In genomic region chr15:56608140-56608778, GRCh38 we compare ENCODE assay signal across 9 cellular contexts.
DNase-seq lines count a peak whose midpoint lies in the region; ATAC-seq and TF ChIP-seq lines count a peak whose summit lies in the region.
"Had no signal": no experiment of that assay in that cellular context is flagged by ENCODE, and none has a peak within 500 bp of the region (broad histone marks: within the 10 kb centered on the region; RNA-seq: fewer than 3 reads in every experiment).

No MANE protein-coding gene starts in this region.

- DNase-seq in GM06990 (ENCODE audit: extremely low read depth, insufficient read length) (peak; percentile 44), progenitor cell of endocrine pancreas (ENCODE audit: low spot score, unreplicated experiment) (no peak), NOMO-1 treated with dmso at 0.1 percent for 144 hours (lab: John Stamatoyannopoulos, UW; ENCODE audit: unreplicated experiment) (no peak), endodermal cell (no peak), NK-92 (lab: John Stamatoyannopoulos, UW; ENCODE audit: unreplicated experiment) (no peak)
- DNase-seq: SK-N-SH had no signal

- peaks cover 9% of the 10 kb centered on the region for H3K9me3 Mint-ChIP-seq in activated T-helper 17 cell treated with anti-CD3 and anti-CD28 coated beads, Interleukin-2, amount 50 U/mL, for 72 hours
- H3K9me3 Mint-ChIP-seq in progenitor cell of endocrine pancreas (ENCODE audit: low read depth) (peaks cover 5% of the 10 kb centered on the region), endodermal cell (peaks cover 6% of the 10 kb centered on the region)

- H3K4me1 ChIP-seq in endodermal cell (ENCODE audit: control insufficient read depth, insufficient read depth, low read length): no peaks in the 10 kb centered on the region

- H3K4me3 ChIP-seq in GM06990 (replicated peaks; ENCODE audit: low read depth, low read length) (no peak overlapping the region), endodermal cell (ENCODE audit: low read length) (no peak overlapping the region)

- no peak overlapping the region for H3K9ac ChIP-seq in endodermal cell (ENCODE audit: extremely low read depth, low read length, poor library complexity, severe bottlenecking)
- H3K9ac ChIP-seq: SK-N-SH had no signal

- H3K36me3 Mint-ChIP-seq in activated T-helper 17 cell treated with anti-CD3 and anti-CD28 coated beads, Interleukin-2, amount 50 U/mL, for 72 hours (ENCODE audit: low read depth): no peaks in the 10 kb centered on the region
- H3K36me3 Mint-ChIP-seq in progenitor cell of endocrine pancreas (ENCODE audit: insufficient read depth): no peaks in the 10 kb centered on the region
- H3K36me3 Mint-ChIP-seq in endodermal cell (ENCODE audit: low read depth): no peaks in the 10 kb centered on the region

- peaks cover 4% of the 10 kb centered on the region for H3K4me1 Mint-ChIP-seq in activated T-helper 17 cell treated with anti-CD3 and anti-CD28 coated beads, Interleukin-2, amount 50 U/mL, for 72 hours
- H3K4me1 Mint-ChIP-seq in progenitor cell of endocrine pancreas (ENCODE audit: low read depth): no peaks in the 10 kb centered on the region
- H3K4me1 Mint-ChIP-seq in endodermal cell: no peaks in the 10 kb centered on the region

- H3K27me3 ChIP-seq in GM06990 (replicated peaks; ENCODE audit: control insufficient read depth, insufficient read depth, low read length) (no peaks in the 10 kb centered on the region), endodermal cell (ENCODE audit: control insufficient read depth, insufficient read depth, low read length, poor library complexity, severe bottlenecking) (no peaks in the 10 kb centered on the region)

- no peak overlapping the region for H3K27ac Mint-ChIP-seq in activated T-helper 17 cell treated with anti-CD3 and anti-CD28 coated beads, Interleukin-2, amount 50 U/mL, for 72 hours
- no peak overlapping the region for H3K27ac Mint-ChIP-seq in progenitor cell of endocrine pancreas
- no peak overlapping the region for H3K27ac Mint-ChIP-seq in endodermal cell

- WGBS in endodermal cell (ENCODE audit: insufficient coverage in 1 of 2, insufficient read length in 1 of 2), 2 experiments: 77% methylated on average over 1 of the region's 1 CpG; no CpG with 5 or more reads in 1 of the 2 experiments

- H3K36me3 ChIP-seq in GM06990 (ENCODE audit: control insufficient read depth, insufficient read depth, low read length): no peaks in the 10 kb centered on the region
- no peaks in the 10 kb centered on the region for H3K36me3 ChIP-seq in endodermal cell (ENCODE audit: control insufficient read depth, insufficient read depth, low read length)

- ATAC-seq in GM19463 (IDR thresholded peaks at IDR 0.05; ENCODE audit: unreplicated experiment): peak; percentile 97
- peak; percentile 86 for ATAC-seq in HG03108 (IDR thresholded peaks at IDR 0.05; ENCODE audit: unreplicated experiment)
- peak; percentile 57 for ATAC-seq in activated T-helper 17 cell treated with anti-CD3 and anti-CD28 coated beads, Interleukin-2, amount 50 U/mL, for 72 hours (replicated peaks)

- no peak overlapping the region for H3K4me3 Mint-ChIP-seq in activated T-helper 17 cell treated with anti-CD3 and anti-CD28 coated beads, Interleukin-2, amount 50 U/mL, for 72 hours
- no peak overlapping the region for H3K4me3 Mint-ChIP-seq in progenitor cell of endocrine pancreas (ENCODE audit: low read depth)
- no peak overlapping the region for H3K4me3 Mint-ChIP-seq in endodermal cell

- H3K27ac ChIP-seq in endodermal cell (ENCODE audit: low read depth, low read length): no peak overlapping the region

- no peak for TF ChIP-seq CTCF in GM06990 (IDR thresholded peaks at IDR 0.05; ENCODE audit: insufficient read depth, low read length, poor library complexity, severe bottlenecking)
- no peak for TF ChIP-seq CTCF in progenitor cell of endocrine pancreas (IDR thresholded peaks at IDR 0.05; ENCODE audit: unreplicated experiment)
- no peak for TF ChIP-seq CTCF in endodermal cell (conservative IDR thresholded peaks at IDR 0.05)

- no peaks in the 10 kb centered on the region for H3K9me3 ChIP-seq in endodermal cell (ENCODE audit: control insufficient read depth, low read length)

- peaks cover 25% of the 10 kb centered on the region for H3K27me3 Mint-ChIP-seq in activated T-helper 17 cell treated with anti-CD3 and anti-CD28 coated beads, Interleukin-2, amount 50 U/mL, for 72 hours
- H3K27me3 Mint-ChIP-seq in progenitor cell of endocrine pancreas (no peaks in the 10 kb centered on the region), endodermal cell (ENCODE audit: insufficient read depth) (no peaks in the 10 kb centered on the region)
